Comparison of ENCODE assay signal across 8 cellular contexts in the genomic region with DNA sequence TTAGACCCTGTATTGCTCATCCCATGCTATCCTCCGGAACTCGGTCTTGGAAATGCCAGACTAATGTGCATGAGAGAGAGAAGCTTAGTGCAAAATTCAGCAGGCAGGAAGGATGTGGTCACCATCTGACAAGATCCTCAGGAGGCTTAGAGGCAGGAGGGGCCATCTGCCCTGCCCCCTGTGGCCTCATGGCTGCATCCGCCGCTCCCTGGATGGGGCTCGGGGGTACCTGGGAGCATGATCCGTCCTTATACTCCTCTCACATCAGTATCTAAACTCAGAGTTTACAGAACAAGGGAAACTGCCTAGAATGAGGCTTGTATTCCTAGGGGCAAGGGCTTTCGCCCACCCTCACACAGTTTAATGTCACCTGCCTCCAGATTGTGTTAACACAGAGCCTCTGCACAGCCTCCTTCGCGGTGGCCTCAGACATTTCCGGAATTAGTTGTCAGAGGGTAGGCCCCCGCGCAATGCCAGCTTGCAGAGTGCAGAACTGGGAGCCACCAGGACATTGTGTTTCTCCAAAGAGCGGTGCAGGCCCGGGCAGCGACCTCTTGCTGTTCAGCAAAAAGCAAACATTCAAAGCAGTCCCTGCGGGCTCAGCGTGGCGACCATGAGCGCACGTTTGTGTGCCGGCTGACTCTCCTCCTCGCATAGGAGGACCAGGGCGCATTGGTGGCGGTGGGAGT. TPM values are rescaled to one million over a fixed set of nuclear protein-coding genes. Genes with fewer than 3 reads are reported as not detected.
DNase-seq lines count a peak whose midpoint lies in the region; ATAC-seq and TF ChIP-seq lines count a peak whose summit lies in the region.

No MANE protein-coding gene starts in this region.

- peaks cover 0 to 6% (median 0%) of the 10 kb centered on the region in 4 donors for H3K27me3 ChIP-seq in esophagus squamous epithelium
- H3K27me3 ChIP-seq in mesenchymal stem cell (ENCODE audit: control insufficient read depth in 1 of 2, insufficient read depth in 1 of 2, low read length in 2 of 2), result peaks cover 2 to 28% of the 10 kb centered on the region in 2 experiments

- DNase-seq in activated CD4-positive, alpha-beta T cell treated with anti-CD3 and anti-CD28 coated beads for 48 hours, result peak; percentile 37
- no peak for DNase-seq in activated CD4-positive, alpha-beta T cell treated with anti-CD3 and anti-CD28 coated beads, Interleukin-2, amount 50 U/mL, for 4 hours
- DNase-seq in T-helper 17 cell (no peak), cerebellar cortex (ENCODE audit: low spot score) (peak; percentile 71), H4 (ENCODE audit: low spot score) (no peak), esophagus squamous epithelium (lab: John Stamatoyannopoulos, UW) (no peak), mesenchymal stem cell (no peak)
- peak; percentile 8 for DNase-seq in stimulated activated CD8-positive, alpha-beta memory T cell treated with anti-CD3 and anti-CD28 coated beads, Interleukin-7, amount 100 ng/mL, for 24 hours (ENCODE audit: low read depth)

- ATAC-seq in T-helper 17 cell, result peak; percentile 65

- H2AK5ac ChIP-seq in mesenchymal stem cell (ENCODE audit: low read length, severe bottlenecking), result no peak overlapping the region

- H3K27me3 Mint-ChIP-seq in T-helper 17 cell, result no peaks in the 10 kb centered on the region

- no peak overlapping the region for H3K14ac ChIP-seq in mesenchymal stem cell (ENCODE audit: low read length in 2 of 2)

- H4K91ac ChIP-seq in mesenchymal stem cell (ENCODE audit: low read length), result no peak overlapping the region

- H2BK5ac ChIP-seq in mesenchymal stem cell (ENCODE audit: low read depth, low read length, poor library complexity, severe bottlenecking), result no peak overlapping the region

- TF ChIP-seq POLR2A in esophagus squamous epithelium (IDR thresholded peaks at IDR 0.05), result no peak

- no peaks in the 10 kb centered on the region for H3K36me3 ChIP-seq in esophagus squamous epithelium
- no peaks in the 10 kb centered on the region for H3K36me3 ChIP-seq in mesenchymal stem cell (ENCODE audit: control insufficient read depth in 1 of 2, insufficient read depth in 2 of 2, low read depth in 1 of 2, low read length in 2 of 2)

- H2BK12ac ChIP-seq in mesenchymal stem cell (ENCODE audit: low read length in 2 of 2), result no peak overlapping the region

- H2BK15ac ChIP-seq in mesenchymal stem cell (ENCODE audit: low read depth, poor library complexity, severe bottlenecking), result no peak overlapping the region

- no peak overlapping the region for H3K23ac ChIP-seq in mesenchymal stem cell (ENCODE audit: low read length in 2 of 2)

- peaks cover 13% of the 10 kb centered on the region for H3K4me1 Mint-ChIP-seq in T-helper 17 cell

- H3K27ac ChIP-seq in esophagus squamous epithelium (peak overlapping the region in 1 of 4 donors; percentile 30), mesenchymal stem cell (ENCODE audit: low read length, poor library complexity, severe bottlenecking) (no peak overlapping the region)

- no peak overlapping the region for H3K4me2 ChIP-seq in mesenchymal stem cell (ENCODE audit: low read length, poor library complexity, severe bottlenecking)

- H3K4me3 ChIP-seq in esophagus squamous epithelium (peak overlapping the region in 1 of 4 donors; percentile 21), mesenchymal stem cell (ENCODE audit: insufficient read depth in 1 of 2, low read depth in 1 of 2, low read length in 2 of 2) (no peak overlapping the region)

- H3K36me3 Mint-ChIP-seq in T-helper 17 cell (ENCODE audit: low read depth), result no peaks in the 10 kb centered on the region

- H3K9ac ChIP-seq in mesenchymal stem cell (ENCODE audit: low read length), result no peak overlapping the region

- WGBS in esophagus squamous epithelium, 2 donors, result 38 to 54% methylated on average over 12 to 22 of the region's 24 CpGs
- 85% methylated on average over 24 of the region's 24 CpGs for WGBS in mesenchymal stem cell

- no peak overlapping the region for H2AFZ ChIP-seq in mesenchymal stem cell (ENCODE audit: low read depth, low read length)

- H3K18ac ChIP-seq in mesenchymal stem cell (ENCODE audit: low read depth in 1 of 2, low read length in 2 of 2), result no peak overlapping the region

- H3K4ac ChIP-seq in mesenchymal stem cell (ENCODE audit: low read depth in 1 of 2, low read length in 2 of 2), result no peak overlapping the region

- H4K8ac ChIP-seq in mesenchymal stem cell (ENCODE audit: low read length), result no peak overlapping the region

- H3K4me3 Mint-ChIP-seq in T-helper 17 cell, result peak overlapping the region; percentile 73

- H3K4me1 ChIP-seq in esophagus squamous epithelium (peaks cover 0 to 6% (median 0%) of the 10 kb centered on the region in 3 donors), mesenchymal stem cell (ENCODE audit: control insufficient read depth, insufficient read depth, low read depth, low read length) (no peaks in the 10 kb centered on the region)

- H3K9me3 ChIP-seq in T-helper 17 cell (ENCODE audit: control insufficient read depth, low read length, poor library complexity, severe bottlenecking) (no peaks in the 10 kb centered on the region), esophagus squamous epithelium (no peaks in the 10 kb centered on the region), mesenchymal stem cell (ENCODE audit: control insufficient read depth, low read length) (no peaks in the 10 kb centered on the region)

- no peak for TF ChIP-seq CTCF in esophagus squamous epithelium (IDR thresholded peaks at IDR 0.05)

- H2BK120ac ChIP-seq in mesenchymal stem cell (ENCODE audit: low read depth, low read length), result no peak overlapping the region

- H3K27ac Mint-ChIP-seq in T-helper 17 cell, result no peak overlapping the region

- no peaks in the 10 kb centered on the region for H3K79me1 ChIP-seq in mesenchymal stem cell (replicated peaks; ENCODE audit: low read length, poor library complexity, severe bottlenecking)

- intact Hi-C loops in esophagus squamous epithelium (cut with DNase I), result no loop called here

RNA-seq across cellular contexts. Expression of gene GPR12, which starts 39.2 kb away (rescaled TPM):
- total RNA-seq in T-helper 17 cell (not detected), esophagus squamous epithelium (under 1 TPM in 1 of 4 donors, not detected in 3; under 0.01 TPM)
- 0.12 TPM in 1 of 2 replicates, not detected in the other for total RNA-seq in H4 (2014; rRNA removed; shearing (Covaris generic))
- not detected for polyA plus RNA-seq in mesenchymal stem cell (2013, experiment 1 of 2)
- polyA plus RNA-seq in mesenchymal stem cell (2013, experiment 2 of 2), result not detected

Comparison
In these comparisons a context has a peak if more than half of its experiments do, and no peak if none do; other contexts are left out.
1. DNase-seq: peak in activated CD4-positive, alpha-beta T cell treated with anti-CD3 and anti-CD28 coated beads for 48 hours (single experiment), cerebellar cortex (single experiment) and stimulated activated CD8-positive, alpha-beta memory T cell treated with anti-CD3 and anti-CD28 coated beads, Interleukin-7, amount 100 ng/mL, for 24 hours (single experiment); none in activated CD4-positive, alpha-beta T cell treated with anti-CD3 and anti-CD28 coated beads, Interleukin-2, amount 50 U/mL, for 4 hours (0 of 2), T-helper 17 cell (0 of 3), H4 (single experiment), esophagus squamous epithelium (single experiment) and mesenchymal stem cell (single experiment).